21 cellular contexts compared by ENCODE assay signal in the genomic region with DNA sequence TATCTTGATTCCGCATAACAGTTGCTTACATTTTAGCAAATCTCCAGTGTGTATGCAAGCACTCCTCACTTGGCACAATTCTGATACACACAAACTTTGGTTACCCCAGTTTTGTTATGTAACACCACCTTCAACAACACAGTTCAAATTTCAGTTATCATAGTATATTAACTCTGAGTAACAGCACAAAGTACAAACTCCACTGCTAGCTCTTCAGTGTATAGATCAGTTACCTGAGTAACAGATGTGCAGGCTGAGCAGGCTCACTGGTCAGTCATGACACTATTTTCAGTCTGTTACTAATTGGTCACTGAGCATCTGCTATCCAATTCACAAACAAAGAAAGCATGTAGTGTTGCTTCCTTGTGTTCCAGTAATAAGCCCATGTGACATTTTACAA.
"Had no signal": no experiment of that assay in that cellular context is flagged by ENCODE, and none has a peak within 500 bp of the region (broad histone marks: within the 10 kb centered on the region; RNA-seq: fewer than 3 reads in every experiment).

No MANE protein-coding gene starts in this region.

- H3K4me1 Mint-ChIP-seq: activated CD4-positive, alpha-beta memory T cell treated with anti-CD3 and anti-CD28 coated beads, Interleukin-2, amount 10 ng/mL, durations not matched to agents 7 days and 5 days; activated CD8-positive, alpha-beta memory T cell treated with anti-CD3 and anti-CD28 coated beads, Interleukin-2, amount 10 ng/mL, durations not matched to agents 7 days and 5 days; activated naive CD8-positive, alpha-beta T cell treated with anti-CD3 and anti-CD28 coated beads, Interleukin-2, amount 50 U/mL, for 24 hours; immature natural killer cell had no signal

- H3K9me3 ChIP-seq: thyroid gland had no signal

- ATAC-seq: activated CD4-positive, CD25-positive, alpha-beta regulatory T cell treated with anti-CD3 and anti-CD28 coated beads, Interleukin-2, amount 50 U/mL, for 24 hours; activated CD8-positive, alpha-beta memory T cell treated with anti-CD3 and anti-CD28 coated beads, Interleukin-2, amount 10 ng/mL, durations not matched to agents 7 days and 5 days; activated naive CD8-positive, alpha-beta T cell treated with anti-CD3 and anti-CD28 coated beads, Interleukin-2, amount 50 U/mL, for 24 hours; foreskin keratinocyte; naive thymus-derived CD4-positive, alpha-beta T cell had no signal

- H3K4me3 Mint-ChIP-seq: activated CD4-positive, alpha-beta memory T cell treated with anti-CD3 and anti-CD28 coated beads, Interleukin-2, amount 10 ng/mL, durations not matched to agents 7 days and 5 days; activated CD4-positive, alpha-beta T cell treated with anti-CD3 and anti-CD28 coated beads, Interleukin-2, amount 10 ng/mL, durations not matched to agents 24 days and 14 days; activated CD8-positive, alpha-beta memory T cell treated with anti-CD3 and anti-CD28 coated beads, Interleukin-2, amount 10 ng/mL, durations not matched to agents 7 days and 5 days; activated naive CD8-positive, alpha-beta T cell treated with anti-CD3 and anti-CD28 coated beads, Interleukin-2, amount 50 U/mL, for 24 hours; immature natural killer cell; naive thymus-derived CD4-positive, alpha-beta T cell; neural crest cell; stimulated activated naive CD8-positive, alpha-beta T cell treated with anti-CD3 and anti-CD28 coated beads, Interleukin-15, Interleukin-2, amounts not matched to agents 100 ng/mL and 50 ng/mL, for 24 hours had no signal

- H3K4me1 ChIP-seq: foreskin keratinocyte, thyroid gland had no signal

- H3K27ac Mint-ChIP-seq: activated CD4-positive, alpha-beta memory T cell treated with anti-CD3 and anti-CD28 coated beads, Interleukin-2, amount 10 ng/mL, durations not matched to agents 7 days and 5 days; activated CD4-positive, alpha-beta T cell treated with anti-CD3 and anti-CD28 coated beads, Interleukin-2, amount 10 ng/mL, durations not matched to agents 24 days and 14 days; activated CD8-positive, alpha-beta memory T cell treated with anti-CD3 and anti-CD28 coated beads, Interleukin-2, amount 10 ng/mL, durations not matched to agents 7 days and 5 days; activated naive CD8-positive, alpha-beta T cell treated with anti-CD3 and anti-CD28 coated beads, Interleukin-2, amount 50 U/mL, for 24 hours; immature natural killer cell had no signal

- FAIRE-seq: urothelium cell line had no signal

- H3K9me3 Mint-ChIP-seq: activated CD4-positive, alpha-beta memory T cell treated with anti-CD3 and anti-CD28 coated beads, Interleukin-2, amount 10 ng/mL, durations not matched to agents 7 days and 5 days; activated CD4-positive, alpha-beta T cell treated with anti-CD3 and anti-CD28 coated beads, Interleukin-2, amount 10 ng/mL, durations not matched to agents 24 days and 14 days; activated naive CD8-positive, alpha-beta T cell treated with anti-CD3 and anti-CD28 coated beads, Interleukin-2, amount 50 U/mL, for 24 hours; immature natural killer cell; neural crest cell; stimulated activated naive CD8-positive, alpha-beta T cell treated with anti-CD3 and anti-CD28 coated beads, Interleukin-15, Interleukin-2, amounts not matched to agents 100 ng/mL and 50 ng/mL, for 24 hours had no signal

- DNase-seq: activated CD4-positive, alpha-beta memory T cell treated with anti-CD3 and anti-CD28 coated beads, Interleukin-2, amount 10 ng/mL, durations not matched to agents 7 days and 5 days; activated CD4-positive, alpha-beta T cell treated with anti-CD3 and anti-CD28 coated beads, Interleukin-2, amount 10 ng/mL, durations not matched to agents 24 days and 14 days; activated CD8-positive, alpha-beta memory T cell treated with anti-CD3 and anti-CD28 coated beads, Interleukin-2, amount 10 ng/mL, durations not matched to agents 7 days and 5 days; activated gamma-delta T cell; activated naive CD4-positive, alpha-beta T cell treated with anti-CD3 and anti-CD28 coated beads, Interleukin-2, amount 50 U/mL, for 16 hours; activated naive CD8-positive, alpha-beta T cell treated with anti-CD3 and anti-CD28 coated beads, Interleukin-2, amount 50 U/mL, for 24 hours; activated T-cell treated with anti-CD3 and anti-CD28 coated beads for 4 hours; foreskin keratinocyte; immature natural killer cell; mesenchymal stem cell; naive thymus-derived CD4-positive, alpha-beta T cell; occipital lobe; posterior cingulate gyrus; stimulated activated CD4-positive, alpha-beta T cell treated with anti-CD3 and anti-CD28 coated beads, Interleukin-1b, Interleukin-23, amount 100 ng/mL, for 48 hours; substantia nigra; thyroid gland had no signal

- H3K27me3 Mint-ChIP-seq: activated CD4-positive, alpha-beta memory T cell treated with anti-CD3 and anti-CD28 coated beads, Interleukin-2, amount 10 ng/mL, durations not matched to agents 7 days and 5 days; activated CD4-positive, alpha-beta T cell treated with anti-CD3 and anti-CD28 coated beads, Interleukin-2, amount 10 ng/mL, durations not matched to agents 24 days and 14 days; activated CD8-positive, alpha-beta memory T cell treated with anti-CD3 and anti-CD28 coated beads, Interleukin-2, amount 10 ng/mL, durations not matched to agents 7 days and 5 days; activated naive CD8-positive, alpha-beta T cell treated with anti-CD3 and anti-CD28 coated beads, Interleukin-2, amount 50 U/mL, for 24 hours; naive thymus-derived CD4-positive, alpha-beta T cell; stimulated activated naive CD8-positive, alpha-beta T cell treated with anti-CD3 and anti-CD28 coated beads, Interleukin-15, Interleukin-2, amounts not matched to agents 100 ng/mL and 50 ng/mL, for 24 hours had no signal

- H3K4me3 ChIP-seq: thyroid gland had no signal

- H3K27ac ChIP-seq: foreskin keratinocyte, thyroid gland, VCaP had no signal

- H3K27me3 ChIP-seq: foreskin keratinocyte, thyroid gland had no signal
